1 cellular context compared by ENCODE assay signal in genomic region chr20:36601546-36601945, GRCh38.
TF ChIP-seq lines count a peak whose summit lies in the region.

No MANE protein-coding gene starts in this region.

TF ChIP-seq in HepG2, 621 proteins besides CTCF, POLR2A, EP300 and RAD21:
- TF ChIP-seq KLF15 (CRISPR knock-in tag; IDR thresholded peaks at IDR 0.05; ENCODE audit: borderline replicate concordance), result no peak
- no peak for TF ChIP-seq CCAR2 (optimal IDR thresholded peaks at IDR 0.05; ENCODE audit: low read depth, low read length)
- TF ChIP-seq AHDC1 (CRISPR knock-in tag; IDR thresholded peaks at IDR 0.05; ENCODE audit: borderline replicate concordance), result no peak
- TF ChIP-seq ZBTB8A (CRISPR knock-in tag; IDR thresholded peaks at IDR 0.05; ENCODE audit: borderline replicate concordance, low read depth), result no peak
- no peak for TF ChIP-seq SALL1 (CRISPR knock-in tag; IDR thresholded peaks at IDR 0.05)
- TF ChIP-seq CBX1 (IDR thresholded peaks at IDR 0.05; ENCODE audit: low read depth), result no peak
- TF ChIP-seq BCLAF1 (IDR thresholded peaks at IDR 0.05), result no peak
- no peak for TF ChIP-seq HOXD1 (CRISPR knock-in tag; IDR thresholded peaks at IDR 0.05)
- TF ChIP-seq MBNL3 (CRISPR knock-in tag; conservative IDR thresholded peaks at IDR 0.05), result no peak
- TF ChIP-seq ZHX2 (IDR thresholded peaks at IDR 0.05; ENCODE audit: low read depth), result no peak
- no peak for TF ChIP-seq ZHX2 (CRISPR knock-in tag; IDR thresholded peaks at IDR 0.05; ENCODE audit: borderline replicate concordance)
- no peak for TF ChIP-seq CBFB (CRISPR knock-in tag; IDR thresholded peaks at IDR 0.05)
- TF ChIP-seq ZNF318 (CRISPR knock-in tag; IDR thresholded peaks at IDR 0.05), result no peak
- TF ChIP-seq FOXK2 (IDR thresholded peaks at IDR 0.05), result no peak
- no peak for TF ChIP-seq ZUFSP (CRISPR knock-in tag; IDR thresholded peaks at IDR 0.05; ENCODE audit: borderline replicate concordance)
